In the genomic region with DNA sequence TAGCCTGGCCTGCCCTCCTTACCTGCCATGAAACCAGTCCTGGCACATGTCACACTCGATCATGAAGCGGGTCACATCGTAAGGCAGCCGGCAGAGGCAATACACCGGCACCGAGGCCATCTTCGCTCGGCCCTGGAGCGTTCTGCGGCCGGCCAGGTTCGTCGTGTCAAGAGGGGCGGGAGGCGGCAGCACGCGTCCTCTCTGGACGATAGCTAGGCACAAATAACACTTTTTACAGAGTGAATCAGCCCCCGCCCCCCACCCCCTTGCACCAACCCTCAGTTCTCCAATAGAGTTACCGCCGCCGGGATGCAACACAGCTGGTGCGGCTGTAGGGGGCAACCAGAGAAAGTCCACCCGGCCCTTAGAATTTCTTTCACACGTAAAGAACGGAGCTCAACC, we compare ENCODE assay signal across 8 cellular contexts. TPM values are rescaled to one million over a fixed set of nuclear protein-coding genes. Genes with fewer than 3 reads are reported as not detected.
DNase-seq lines count a peak whose midpoint lies in the region; ATAC-seq, FAIRE-seq and TF ChIP-seq lines count a peak whose summit lies in the region.

No MANE protein-coding gene starts in this region.

- no peaks in the 10 kb centered on the region for H3K27me3 Mint-ChIP-seq in activated CD8-positive, alpha-beta T cell treated with anti-CD3 and anti-CD28 coated beads, Interleukin-2, amount 10 ng/mL, durations not matched to agents 7 days and 5 days (ENCODE audit: low read depth)

- peaks cover 19% of the 10 kb centered on the region for H3K4me1 Mint-ChIP-seq in activated CD8-positive, alpha-beta T cell treated with anti-CD3 and anti-CD28 coated beads, Interleukin-2, amount 10 ng/mL, durations not matched to agents 7 days and 5 days (ENCODE audit: low read depth)

- TF ChIP-seq CTCF in epithelial cell of esophagus (IDR thresholded peaks at IDR 0.05; ENCODE audit: insufficient read depth, low read depth, low read length, missing control alignments), result no peak

- ATAC-seq in activated CD8-positive, alpha-beta T cell treated with anti-CD3 and anti-CD28 coated beads, Interleukin-2, amount 10 ng/mL, durations not matched to agents 7 days and 5 days, result no peak
- no peak for ATAC-seq in HG03432 (IDR thresholded peaks at IDR 0.05; ENCODE audit: unreplicated experiment)

- CTCF ChIA-PET in activated CD8-positive, alpha-beta T cell treated with anti-CD3 and anti-CD28 coated beads, Interleukin-2, amount 10 ng/mL, durations not matched to agents 7 days and 5 days (lab: Charles Lee), result interaction anchor here (1.0 to 2.4 kb wide), 3 partner anchors 11 to 397 kb away, joined by 3 to 11 read pairs (median 3); partner anchors contain the start of gene TSR2

- TF ChIP-seq POLR2A in GM12891 (IDR thresholded peaks at IDR 0.05; ENCODE audit: low read depth, low read length), result no peak

- no peaks in the 10 kb centered on the region for H3K9me3 Mint-ChIP-seq in activated CD8-positive, alpha-beta T cell treated with anti-CD3 and anti-CD28 coated beads, Interleukin-2, amount 10 ng/mL, durations not matched to agents 7 days and 5 days (ENCODE audit: insufficient read depth)

- no peak for FAIRE-seq in GM12891 (lab: Jason Lieb, UNC)

- peaks cover 13% of the 10 kb centered on the region for H3K36me3 Mint-ChIP-seq in activated CD8-positive, alpha-beta T cell treated with anti-CD3 and anti-CD28 coated beads, Interleukin-2, amount 10 ng/mL, durations not matched to agents 7 days and 5 days (ENCODE audit: low read depth)

- peak overlapping the region; percentile 97 for H3K27ac Mint-ChIP-seq in activated CD8-positive, alpha-beta T cell treated with anti-CD3 and anti-CD28 coated beads, Interleukin-2, amount 10 ng/mL, durations not matched to agents 7 days and 5 days

- H3K4me3 Mint-ChIP-seq in activated CD8-positive, alpha-beta T cell treated with anti-CD3 and anti-CD28 coated beads, Interleukin-2, amount 10 ng/mL, durations not matched to agents 7 days and 5 days, result peak overlapping the region; percentile 95

- peak overlapping the region; percentile 70 for H3K4me3 ChIP-seq in epithelial cell of esophagus (ENCODE audit: low read length)

- DNase-seq in A172 (ENCODE audit: low spot score) (peak; percentile 43), GM12891 (ENCODE audit: insufficient read length, low spot score) (peak; percentile 13), NCI-H69 (lab: John Stamatoyannopoulos, UW) (peak; percentile 72), epithelial cell of esophagus (ENCODE audit: low read depth) (peak; percentile 42), myocyte (ENCODE audit: low read depth) (peak; percentile 51), stromal cell of bone marrow (ENCODE audit: low read depth) (peak; percentile 39)
- DNase-seq in activated CD8-positive, alpha-beta T cell treated with anti-CD3 and anti-CD28 coated beads, Interleukin-2, amount 10 ng/mL, durations not matched to agents 7 days and 5 days, result peak; percentile 60

- POLR2A ChIA-PET in activated CD8-positive, alpha-beta T cell treated with anti-CD3 and anti-CD28 coated beads, Interleukin-2, amount 10 ng/mL, durations not matched to agents 7 days and 5 days (lab: Charles Lee), result interaction anchor here (1.0 to 4.0 kb wide), 3 partner anchors 139 to 957 kb away, joined by 4 to 27 read pairs (median 8); partner anchors contain the start of genes FAM120C and TSR2

TF ChIP-seq in GM12891, 5 proteins besides CTCF, POLR2A, EP300 and RAD21:
- TF ChIP-seq SPI1 (IDR thresholded peaks at IDR 0.05; ENCODE audit: low read depth, low read length) (no peak), TAF1 (IDR thresholded peaks at IDR 0.05; ENCODE audit: low read depth, low read length) (no peak), POLR2AphosphoS5 (IDR thresholded peaks at IDR 0.05; ENCODE audit: low read depth, low read length) (no peak), PAX5 (IDR thresholded peaks at IDR 0.05; ENCODE audit: insufficient read depth, low read length, severe bottlenecking) (no peak), POU2F2 (IDR thresholded peaks at IDR 0.05; ENCODE audit: low read depth, low read length) (no peak)
TF ChIP-seq in GM12891: peak in this region for 0.

RNA-seq across cellular contexts. Expression of gene PHF8, which starts 1.7 kb away (rescaled TPM):
- 5.8 and 7.9 TPM in 2 replicates for total RNA-seq in A172 (2014; rRNA removed; shearing (Covaris generic))
- polyA plus RNA-seq in GM12891 (2012; ENCODE audit: low read depth, missing spikeins), result 11.3 TPM
- total RNA-seq in activated CD8-positive, alpha-beta T cell treated with anti-CD3 and anti-CD28 coated beads, Interleukin-2, amount 10 ng/mL, durations not matched to agents 7 days and 5 days, result 10 to 100 TPM; 37.4 to 38.8 TPM
- total RNA-seq in myocyte, result 10.0 and 10.3 TPM in 2 replicates
- polyA plus RNA-seq in myocyte (2012), result 7.3 TPM

Comparison
In these comparisons a context has a peak if more than half of its experiments do, and no peak if none do; other contexts are left out.
1. DNase-seq: peak in every context shown above with its lines; median percentile 72 in NCI-H69; 60 in activated CD8-positive, alpha-beta T cell treated with anti-CD3 and anti-CD28 coated beads, Interleukin-2, amount 10 ng/mL, durations not matched to agents 7 days and 5 days; 51 in myocyte; 43 in A172; 42 in epithelial cell of esophagus; 39 in stromal cell of bone marrow; 13 in GM12891.